Comparison of ENCODE assay signal across 1 cellular context in the genomic region with DNA sequence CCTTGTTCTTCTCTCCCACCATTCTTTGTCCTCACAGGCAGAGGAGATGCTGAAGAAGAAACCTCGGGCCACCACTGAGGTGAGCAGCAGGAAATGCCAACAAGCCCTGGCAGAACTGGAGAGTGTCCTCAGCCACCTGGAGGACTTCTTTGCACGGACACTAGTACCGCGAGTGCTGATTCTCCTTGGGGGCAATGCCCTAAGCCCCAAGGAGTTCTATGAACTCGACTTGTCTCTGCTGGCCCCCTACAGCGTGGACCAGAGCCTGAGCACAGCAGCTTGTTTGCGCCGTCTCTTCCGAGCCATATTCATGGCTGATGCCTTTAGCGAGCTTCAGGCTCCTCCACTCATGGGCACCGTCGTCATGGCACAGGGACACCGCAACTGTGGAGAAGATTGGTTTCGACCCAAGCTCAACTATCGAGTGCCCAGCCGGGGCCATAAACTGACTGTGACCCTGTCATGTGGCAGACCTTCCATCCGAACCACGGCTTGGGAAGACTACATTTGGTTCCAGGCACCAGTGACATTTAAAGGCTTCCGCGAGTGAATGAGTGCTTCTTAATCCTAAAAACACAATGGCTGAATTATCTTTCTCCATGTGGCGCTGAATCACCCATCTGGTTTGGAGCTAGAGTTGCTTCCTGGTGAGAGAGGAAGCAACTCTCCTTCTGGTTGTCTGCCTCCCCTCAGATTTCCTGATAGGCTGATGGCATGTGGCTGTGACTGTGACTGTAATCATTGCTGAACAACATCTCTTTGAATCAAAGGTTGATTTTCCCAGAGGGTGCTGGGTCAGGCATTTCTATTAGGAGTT.
A peak's percentile ranks its signal among the peaks of the same experiment; 100 is the strongest.
TF ChIP-seq lines count a peak whose summit lies in the region.

No MANE protein-coding gene starts in this region.

TF ChIP-seq in SK-N-SH, 30 proteins besides CTCF, POLR2A, EP300 and RAD21 (continued from another document):
- TF ChIP-seq, protein P1, sequence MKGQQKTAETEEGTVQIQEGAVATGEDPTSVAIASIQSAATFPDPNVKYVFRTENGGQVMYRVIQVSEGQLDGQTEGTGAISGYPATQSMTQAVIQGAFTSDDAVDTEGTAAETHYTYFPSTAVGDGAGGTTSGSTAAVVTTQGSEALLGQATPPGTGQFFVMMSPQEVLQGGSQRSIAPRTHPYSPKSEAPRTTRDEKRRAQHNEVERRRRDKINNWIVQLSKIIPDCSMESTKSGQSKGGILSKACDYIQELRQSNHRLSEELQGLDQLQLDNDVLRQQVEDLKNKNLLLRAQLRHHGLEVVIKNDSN (IDR thresholded peaks at IDR 0.05; ENCODE audit: borderline replicate concordance, low read depth) = no peak
- TF ChIP-seq MEF2A (IDR thresholded peaks at IDR 0.05; ENCODE audit: borderline replicate concordance, low read depth) = no peak
- peak; percentile 77 for TF ChIP-seq GATA2 (CRISPR knock-in tag; IDR thresholded peaks at IDR 0.05)
